13 cellular contexts compared by ENCODE assay signal in genomic region chr6:122758927-122759334, GRCh38. TPM values are rescaled to one million over a fixed set of nuclear protein-coding genes. Genes with fewer than 3 reads are reported as not detected.
DNase-seq lines count a peak whose midpoint lies in the region; ATAC-seq, FAIRE-seq and TF ChIP-seq lines count a peak whose summit lies in the region.
"Had no signal": no experiment of that assay in that cellular context is flagged by ENCODE, and none has a peak within 500 bp of the region (broad histone marks: within the 10 kb centered on the region; RNA-seq: fewer than 3 reads in every experiment).

No MANE protein-coding gene starts in this region.

- no peaks in the 10 kb centered on the region for H3K4me1 ChIP-seq in HepG2 (ENCODE audit: insufficient read depth, low read length)

- H3K4me1 Mint-ChIP-seq in activated naive CD4-positive, alpha-beta T cell treated with anti-CD3 and anti-CD28 coated beads for 36 hours (ENCODE audit: low read depth) = peaks cover 13% of the 10 kb centered on the region
- peaks cover 5% of the 10 kb centered on the region for H3K4me1 Mint-ChIP-seq in activated naive CD4-positive, alpha-beta T cell treated with anti-CD3 and anti-CD28 coated beads, Interleukin-2, amount 10 ng/mL, durations not matched to agents 7 days and 5 days
- H3K4me1 Mint-ChIP-seq in stimulated activated naive B cell treated with anti-CD40 and anti-IgM and Interleukin-4, amounts not matched to agents 10 μg/mL and 1 μg/mL and 100 μg/mL, for 72 hours = peaks cover 0 to 6% of the 10 kb centered on the region in 2 donors

- POLR2A ChIA-PET in HepG2 (lab: Yijun Ruan, JAX) = no interaction called here

- H3K4me2 ChIP-seq in HepG2 (ENCODE audit: low read depth, low read length) = no peak overlapping the region

- no peaks in the 10 kb centered on the region for H3K9me3 ChIP-seq in HepG2 (ENCODE audit: low read length)

- no peaks in the 10 kb centered on the region for H3K36me3 ChIP-seq in HepG2 (replicated peaks in 1 of 2; ENCODE audit: control insufficient read depth in 1 of 2, insufficient read depth in 2 of 2, low read length in 2 of 2)
- H3K36me3 ChIP-seq: cardiac muscle cell had no signal

- H3K4me3 ChIP-seq in HepG2 (replicated peaks in 1 of 3; ENCODE audit: insufficient read depth in 1 of 3, low read depth in 2 of 3, low read length in 3 of 3) = no peak overlapping the region
- H3K4me3 ChIP-seq: cardiac muscle cell had no signal

- intact Hi-C loops in activated naive CD4-positive, alpha-beta T cell treated with anti-CD3 and anti-CD28 coated beads for 36 hours (cut with micrococcal nuclease) = loop anchor here (1.0 kb wide), 2 partner anchors 8 to 29 kb away; no protein-coding TSS in a partner anchor
- intact Hi-C loops in HepG2 (cut with micrococcal nuclease; ENCODE audit: unreplicated experiment) = no loop called here

- no peaks in the 10 kb centered on the region for H3K9me3 Mint-ChIP-seq in activated naive CD4-positive, alpha-beta T cell treated with anti-CD3 and anti-CD28 coated beads for 36 hours
- no peaks in the 10 kb centered on the region for H3K9me3 Mint-ChIP-seq in activated naive CD4-positive, alpha-beta T cell treated with anti-CD3 and anti-CD28 coated beads, Interleukin-2, amount 10 ng/mL, durations not matched to agents 7 days and 5 days
- peaks cover 0 to 2% of the 10 kb centered on the region in 2 donors for H3K9me3 Mint-ChIP-seq in stimulated activated naive B cell treated with anti-CD40 and anti-IgM and Interleukin-4, amounts not matched to agents 10 μg/mL and 1 μg/mL and 100 μg/mL, for 72 hours

- in situ Hi-C loops in HepG2 (cut with HindIII; ENCODE audit: extremely low pct_ligation_motif_present, low pct_unique_long_range_greater_than_20kb) = no loop called here

- TF ChIP-seq CTCF in HepG2 (CRISPR knock-in tag; IDR thresholded peaks at IDR 0.05) = no peak

- H3K27me3 Mint-ChIP-seq in activated naive CD4-positive, alpha-beta T cell treated with anti-CD3 and anti-CD28 coated beads for 36 hours (ENCODE audit: low read depth) = no peaks in the 10 kb centered on the region
- H3K27me3 Mint-ChIP-seq in activated naive CD4-positive, alpha-beta T cell treated with anti-CD3 and anti-CD28 coated beads, Interleukin-2, amount 10 ng/mL, durations not matched to agents 7 days and 5 days = no peaks in the 10 kb centered on the region
- no peaks in the 10 kb centered on the region for H3K27me3 Mint-ChIP-seq in stimulated activated naive B cell treated with anti-CD40 and anti-IgM and Interleukin-4, amounts not matched to agents 10 μg/mL and 1 μg/mL and 100 μg/mL, for 72 hours

- CTCF ChIA-PET in activated naive CD4-positive, alpha-beta T cell treated with anti-CD3 and anti-CD28 coated beads for 36 hours (lab: Charles Lee) = interaction anchor here (0.6 to 1.1 kb wide), 2 partner anchors 13 to 31 kb away, joined by 3 read pairs; no protein-coding TSS in a partner anchor
- CTCF ChIA-PET in activated naive CD4-positive, alpha-beta T cell treated with anti-CD3 and anti-CD28 coated beads, Interleukin-2, amount 10 ng/mL, durations not matched to agents 7 days and 5 days (lab: Charles Lee) = no interaction called here
- CTCF ChIA-PET in HepG2 (lab: Yijun Ruan, JAX; ENCODE audit: low intra/inter-chr PET ratio, low total read pairs) = no interaction called here

- FAIRE-seq in HepG2 (lab: Jason Lieb, UNC) = no peak

- no peaks in the 10 kb centered on the region for H3K27me3 ChIP-seq in HepG2 (ENCODE audit: control insufficient read depth in 1 of 2, insufficient read depth in 2 of 2, low read length in 2 of 2)
- H3K27me3 ChIP-seq: cardiac muscle cell had no signal

- no peak overlapping the region for H3K27ac ChIP-seq in HepG2 (ENCODE audit: extremely low read length, insufficient read depth, low read length)
- H3K27ac ChIP-seq: cardiac muscle cell had no signal

- H3K27ac Mint-ChIP-seq in activated naive CD4-positive, alpha-beta T cell treated with anti-CD3 and anti-CD28 coated beads for 36 hours = no peak overlapping the region
- no peak overlapping the region for H3K27ac Mint-ChIP-seq in activated naive CD4-positive, alpha-beta T cell treated with anti-CD3 and anti-CD28 coated beads, Interleukin-2, amount 10 ng/mL, durations not matched to agents 7 days and 5 days
- H3K27ac Mint-ChIP-seq in stimulated activated naive B cell treated with anti-CD40 and anti-IgM and Interleukin-4, amounts not matched to agents 10 μg/mL and 1 μg/mL and 100 μg/mL, for 72 hours = no peak overlapping the region

- H3K36me3 Mint-ChIP-seq in activated naive CD4-positive, alpha-beta T cell treated with anti-CD3 and anti-CD28 coated beads for 36 hours (ENCODE audit: low read depth) = no peaks in the 10 kb centered on the region
- H3K36me3 Mint-ChIP-seq in activated naive CD4-positive, alpha-beta T cell treated with anti-CD3 and anti-CD28 coated beads, Interleukin-2, amount 10 ng/mL, durations not matched to agents 7 days and 5 days = no peaks in the 10 kb centered on the region
- H3K36me3 Mint-ChIP-seq in stimulated activated naive B cell treated with anti-CD40 and anti-IgM and Interleukin-4, amounts not matched to agents 10 μg/mL and 1 μg/mL and 100 μg/mL, for 72 hours = no peaks in the 10 kb centered on the region

- H2AFZ ChIP-seq in HepG2 (ENCODE audit: low read length) = no peak overlapping the region

- H3K4me3 Mint-ChIP-seq in activated naive CD4-positive, alpha-beta T cell treated with anti-CD3 and anti-CD28 coated beads for 36 hours = no peak overlapping the region
- H3K4me3 Mint-ChIP-seq in activated naive CD4-positive, alpha-beta T cell treated with anti-CD3 and anti-CD28 coated beads, Interleukin-2, amount 10 ng/mL, durations not matched to agents 7 days and 5 days = no peak overlapping the region
- H3K4me3 Mint-ChIP-seq in stimulated activated naive B cell treated with anti-CD40 and anti-IgM and Interleukin-4, amounts not matched to agents 10 μg/mL and 1 μg/mL and 100 μg/mL, for 72 hours = no peak overlapping the region

- 0% methylated on average over 1 of the region's 1 CpG for WGBS in HepG2 (ENCODE audit: low lambda C conversion rate)

- ATAC-seq in HG02642 (IDR thresholded peaks at IDR 0.05; ENCODE audit: poor library complexity, unreplicated experiment) (peak; percentile 99), HG03460 (IDR thresholded peaks at IDR 0.05; ENCODE audit: unreplicated experiment) (peak; percentile 98), HepG2 (no peak)
- peak; percentile 96 to 98 for ATAC-seq in stimulated activated naive B cell treated with anti-CD40 and anti-IgM and Interleukin-4, amounts not matched to agents 10 μg/mL and 1 μg/mL and 100 μg/mL, for 72 hours (replicated peaks)

- H3K9ac ChIP-seq in HepG2 (ENCODE audit: insufficient read depth, low read depth, low read length) = no peak overlapping the region

- no peaks in the 10 kb centered on the region for H4K20me1 ChIP-seq in HepG2 (ENCODE audit: insufficient read depth, low read length)

- no peak for TF ChIP-seq RAD21 in HepG2 (CRISPR knock-in tag; IDR thresholded peaks at IDR 0.05)

- no TSS peak for BruUV-seq in HepG2 (replicated peaks; lab: Mats Ljungman, UMichigan)

- no peaks in the 10 kb centered on the region for H3K79me2 ChIP-seq in HepG2 (ENCODE audit: insufficient read depth, low read length)

- TF ChIP-seq POLR2A in HepG2 (IDR thresholded peaks at IDR 0.05; ENCODE audit: insufficient read depth in 1 of 2, low read depth in 2 of 2, low read length in 2 of 2) = no peak

- TF ChIP-seq EP300 in HepG2 (IDR thresholded peaks at IDR 0.05; ENCODE audit: low read depth in 2 of 2, low read length in 2 of 2) = no peak
- no peak for TF ChIP-seq EP300 in HepG2 (CRISPR knock-in tag; IDR thresholded peaks at IDR 0.05; ENCODE audit: borderline replicate concordance)

- DNase-seq in activated naive CD4-positive, alpha-beta T cell treated with anti-CD3 and anti-CD28 coated beads for 36 hours = peak; percentile 34
- DNase-seq in activated naive CD4-positive, alpha-beta T cell treated with anti-CD3 and anti-CD28 coated beads, Interleukin-2, amount 10 ng/mL, durations not matched to agents 7 days and 5 days = no peak
- DNase-seq in stimulated activated naive B cell treated with anti-CD40 and anti-IgM and Interleukin-4, amounts not matched to agents 10 μg/mL and 1 μg/mL and 100 μg/mL, for 72 hours = no peak
- DNase-seq in NCI-H1092 (lab: John Stamatoyannopoulos, UW) (no peak), HepG2 (ENCODE audit: low spot score) (no peak), globus pallidus (ENCODE audit: low spot score) (no peak)
- DNase-seq: mammary epithelial cell, NCI-H2029 treated with DMSO at 0.1 percent for 48 hours, Right ventricle myocardium superior had no signal

RNA-seq across cellular contexts. Expression of gene FABP7, which starts 20.6 kb away (rescaled TPM):
- not detected for total RNA-seq in activated naive CD4-positive, alpha-beta T cell treated with anti-CD3 and anti-CD28 coated beads for 36 hours
- total RNA-seq in HepG2 (2016; rRNA removed; fragmentation: Illumina TruSeq; extraction: Trizol) = not detected in 2 replicates
- not detected in 2 replicates for total RNA-seq in HepG2 (2016; cell fraction: cytosol; rRNA removed; fragmentation: Illumina TruSeq; extraction: Trizol; ENCODE audit: low read depth)
- not detected in 2 replicates for total RNA-seq in HepG2 (2016; cell fraction: insoluble cytoplasmic fraction; rRNA removed; fragmentation: Illumina TruSeq; extraction: Trizol)
- total RNA-seq in HepG2 (2016; cell fraction: membrane; rRNA removed; fragmentation: Illumina TruSeq; extraction: Trizol) = not detected in 2 replicates
- not detected in 2 replicates for total RNA-seq in HepG2 (2016; cell fraction: nucleus; rRNA removed; fragmentation: Illumina TruSeq; extraction: Trizol)
- polyA plus RNA-seq in HepG2 (2011; rRNA removed) = not detected in 2 replicates
- polyA plus RNA-seq in HepG2 (2011; cell fraction: cytosol; rRNA removed) = not detected in 2 replicates
- not detected in 2 replicates for polyA plus RNA-seq in HepG2 (2011; cell fraction: nucleus; rRNA removed)
- not detected in 2 replicates for polyA plus RNA-seq in HepG2 (2012)
- polyA plus RNA-seq in HepG2 (2016; cell fraction: cytosol; fragmentation: Illumina TruSeq; extraction: Trizol; ENCODE audit: low read depth) = not detected in 2 replicates
- not detected in 2 replicates for polyA plus RNA-seq in HepG2 (2016; cell fraction: insoluble cytoplasmic fraction; fragmentation: Illumina TruSeq; extraction: Trizol; ENCODE audit: low read depth)
- polyA plus RNA-seq in HepG2 (2016; cell fraction: membrane; fragmentation: Illumina TruSeq; extraction: Trizol; ENCODE audit: low read depth) = not detected in 2 replicates
- polyA plus RNA-seq in HepG2 (2016; cell fraction: nucleus; fragmentation: Illumina TruSeq; extraction: Trizol; ENCODE audit: insufficient read depth, low read depth) = not detected in 2 replicates
- not detected in 2 replicates for polyA minus RNA-seq in HepG2 (2011; rRNA and poly(A)+ RNA removed; ENCODE audit: low replicate concordance)
- polyA minus RNA-seq in HepG2 (2011; cell fraction: cytosol; rRNA and poly(A)+ RNA removed) = not detected in 2 replicates
- not detected in 2 replicates for polyA minus RNA-seq in HepG2 (2011; cell fraction: nucleus; rRNA and poly(A)+ RNA removed)
- total RNA-seq: mammary epithelial cell, Right ventricle myocardium superior, skeletal muscle tissue had no signal
- polyA plus RNA-seq: mammary epithelial cell had no signal

RNA-seq across cellular contexts. Expression of gene SMPDL3A, which starts 30.1 kb away (rescaled TPM):
- total RNA-seq in activated naive CD4-positive, alpha-beta T cell treated with anti-CD3 and anti-CD28 coated beads for 36 hours = under 1 TPM; 0.31 to 0.49 TPM
- total RNA-seq in HepG2 (2016; rRNA removed; fragmentation: Illumina TruSeq; extraction: Trizol) = 6.4 and 7.8 TPM in 2 replicates
- 1.1 and 2.5 TPM in 2 replicates for total RNA-seq in HepG2 (2016; cell fraction: cytosol; rRNA removed; fragmentation: Illumina TruSeq; extraction: Trizol; ENCODE audit: low read depth)
- 5.6 and 7.8 TPM in 2 replicates for total RNA-seq in HepG2 (2016; cell fraction: insoluble cytoplasmic fraction; rRNA removed; fragmentation: Illumina TruSeq; extraction: Trizol)
- total RNA-seq in HepG2 (2016; cell fraction: membrane; rRNA removed; fragmentation: Illumina TruSeq; extraction: Trizol) = 3.7 and 4.1 TPM in 2 replicates
- total RNA-seq in HepG2 (2016; cell fraction: nucleus; rRNA removed; fragmentation: Illumina TruSeq; extraction: Trizol) = 8.1 and 10.3 TPM in 2 replicates
- polyA plus RNA-seq in HepG2 (2011; rRNA removed) = 17.3 and 21.0 TPM in 2 replicates
- polyA plus RNA-seq in HepG2 (2011; cell fraction: cytosol; rRNA removed) = 15.9 and 18.0 TPM in 2 replicates
- polyA plus RNA-seq in HepG2 (2011; cell fraction: nucleus; rRNA removed) = 9.0 and 11.3 TPM in 2 replicates
- 25.6 and 33.6 TPM in 2 replicates for polyA plus RNA-seq in HepG2 (2012)
- 1.3 and 1.7 TPM in 2 replicates for polyA plus RNA-seq in HepG2 (2016; cell fraction: cytosol; fragmentation: Illumina TruSeq; extraction: Trizol; ENCODE audit: low read depth)
- polyA plus RNA-seq in HepG2 (2016; cell fraction: insoluble cytoplasmic fraction; fragmentation: Illumina TruSeq; extraction: Trizol; ENCODE audit: low read depth) = 6.4 and 9.0 TPM in 2 replicates
- 3.1 and 4.1 TPM in 2 replicates for polyA plus RNA-seq in HepG2 (2016; cell fraction: membrane; fragmentation: Illumina TruSeq; extraction: Trizol; ENCODE audit: low read depth)
- polyA plus RNA-seq in HepG2 (2016; cell fraction: nucleus; fragmentation: Illumina TruSeq; extraction: Trizol; ENCODE audit: insufficient read depth, low read depth) = 12.8 and 14.7 TPM in 2 replicates
- 4.9 and 10.4 TPM in 2 replicates for polyA minus RNA-seq in HepG2 (2011; rRNA and poly(A)+ RNA removed; ENCODE audit: low replicate concordance)
- polyA minus RNA-seq in HepG2 (2011; cell fraction: cytosol; rRNA and poly(A)+ RNA removed) = 10.6 and 11.1 TPM in 2 replicates
- 9.9 and 15.7 TPM in 2 replicates for polyA minus RNA-seq in HepG2 (2011; cell fraction: nucleus; rRNA and poly(A)+ RNA removed)
